In genomic region chr2:38254796-38255195, GRCh38 we compare ENCODE assay signal across 26 cellular contexts.
"Had no signal": no experiment of that assay in that cellular context is flagged by ENCODE, and none has a peak within 500 bp of the region (broad histone marks: within the 10 kb centered on the region; RNA-seq: fewer than 3 reads in every experiment).

No MANE protein-coding gene starts in this region.

- H3K36me3 Mint-ChIP-seq: naive thymus-derived CD4-positive, alpha-beta T cell had no signal

- H3K27ac Mint-ChIP-seq: endodermal cell; naive thymus-derived CD4-positive, alpha-beta T cell; stimulated activated effector memory CD8-positive, alpha-beta T cell treated with anti-CD3 and anti-CD28 coated beads, Interleukin-12 subunit alpha, Interleukin-12 subunit beta, amount 100 ng/mL, for 72 hours had no signal

- H3K4me1 Mint-ChIP-seq: endodermal cell; naive thymus-derived CD4-positive, alpha-beta T cell; stimulated activated effector memory CD8-positive, alpha-beta T cell treated with anti-CD3 and anti-CD28 coated beads, Interleukin-12 subunit alpha, Interleukin-12 subunit beta, amount 100 ng/mL, for 72 hours had no signal

- DNase-seq: caudate nucleus; dorsolateral prefrontal cortex; effector CD8-positive, alpha-beta T cell; endodermal cell; foreskin fibroblast; gastrocnemius medialis; heart left ventricle; left lung; mammary epithelial cell; mesendoderm; midbrain; naive thymus-derived CD4-positive, alpha-beta T cell; pancreas; stimulated activated CD4-positive, alpha-beta T cell treated with anti-CD3 and anti-CD28 coated beads, Interleukin-12 subunit alpha, Interleukin-12 subunit beta, amount 100 ng/mL, for 4 hours; stimulated activated CD4-positive, alpha-beta T cell treated with anti-CD3 and anti-CD28 coated beads, Interleukin-2, amount 100 ng/mL, for 24 hours; stimulated activated CD4-positive, alpha-beta T cell treated with anti-CD3 and anti-CD28 coated beads, Interleukin-4, amount 100 ng/mL, for 24 hours; stimulated activated naive CD8-positive, alpha-beta T cell treated with anti-CD3 and anti-CD28 coated beads, Interleukin-15, Interleukin-2, amounts not matched to agents 100 U/mL and 50 U/mL, for 24 hours; substantia nigra; testis; upper lobe of left lung had no signal

- H3K4me1 ChIP-seq: gastrocnemius medialis, pancreas, testis, tibial nerve, upper lobe of left lung had no signal

- H3K4me3 ChIP-seq: dorsolateral prefrontal cortex, gastrocnemius medialis, heart left ventricle, hepatocyte, left lung, pancreas, smooth muscle cell, testis, tibial nerve, upper lobe of left lung had no signal

- H3K9me3 Mint-ChIP-seq: endodermal cell; naive thymus-derived CD4-positive, alpha-beta T cell; stimulated activated effector memory CD8-positive, alpha-beta T cell treated with anti-CD3 and anti-CD28 coated beads, Interleukin-12 subunit alpha, Interleukin-12 subunit beta, amount 100 ng/mL, for 72 hours had no signal

- H3K27me3 ChIP-seq: dorsolateral prefrontal cortex, gastrocnemius medialis, heart left ventricle, hepatocyte, left lung, neutrophil, pancreas, testis, tibial nerve, upper lobe of left lung had no signal

- H3K36me3 ChIP-seq: gastrocnemius medialis, heart left ventricle, left lung, neutrophil, pancreas, tibial nerve, upper lobe of left lung had no signal

- H3K4me3 Mint-ChIP-seq: endodermal cell; naive thymus-derived CD4-positive, alpha-beta T cell; stimulated activated effector memory CD8-positive, alpha-beta T cell treated with anti-CD3 and anti-CD28 coated beads, Interleukin-12 subunit alpha, Interleukin-12 subunit beta, amount 100 ng/mL, for 72 hours had no signal

- H3K27ac ChIP-seq: dorsolateral prefrontal cortex, epithelial cell of prostate, gastrocnemius medialis, heart left ventricle, hepatocyte, left lung, neutrophil, pancreas, testis, tibial nerve, upper lobe of left lung had no signal

- H3K9me3 ChIP-seq: gastrocnemius medialis, heart left ventricle, left lung, neutrophil, pancreas, testis, tibial nerve, upper lobe of left lung had no signal
